Comparison of ENCODE assay signal across 3 cellular contexts in genomic region chr7:128633915-128634314, GRCh38.
TF ChIP-seq lines count a peak whose summit lies in the region.

No MANE protein-coding gene starts in this region.

TF ChIP-seq in HCT116, 20 proteins besides CTCF, POLR2A, EP300 and RAD21:
- TF ChIP-seq REST (IDR thresholded peaks at IDR 0.05; ENCODE audit: low read depth), result peak; percentile 29

TF ChIP-seq in PFSK-1, 5 proteins besides CTCF, POLR2A, EP300 and RAD21:
- peak; percentile 25 to 82; a peak in 2 of 4 replicates for TF ChIP-seq REST (IDR thresholded peaks at IDR 0.05; ENCODE audit: insufficient read depth in 1 of 2, low read depth in 2 of 2, low read length in 2 of 2)

TF ChIP-seq in GM12878, 131 proteins besides CTCF, POLR2A, EP300 and RAD21:
- TF ChIP-seq REST (IDR thresholded peaks at IDR 0.05; ENCODE audit: low read depth, low read length), result peak; percentile 11; the same call in 1 of the 2 replicates
